Comparison of ENCODE assay signal across 26 cellular contexts in the genomic region with DNA sequence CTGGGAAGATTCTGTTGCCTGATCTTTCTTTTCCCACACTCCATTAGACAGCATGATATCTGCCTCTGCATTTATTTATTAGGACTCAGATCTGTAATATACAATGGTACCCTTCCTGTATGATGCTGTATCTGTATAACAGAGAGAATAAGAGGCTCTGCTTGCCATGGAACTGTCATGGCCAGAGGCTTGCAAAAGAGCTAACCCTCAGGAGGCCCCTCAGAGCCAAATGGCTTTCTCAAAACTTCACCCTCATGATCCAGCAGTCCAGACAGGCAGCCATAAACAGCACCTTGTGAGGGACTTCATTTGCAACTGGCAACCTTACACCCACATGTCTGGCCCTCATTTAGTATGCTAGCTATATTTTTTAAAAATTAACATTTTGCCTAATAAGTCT. TPM values are rescaled to one million over a fixed set of nuclear protein-coding genes. Genes with fewer than 3 reads are reported as not detected.
"Had no signal": no experiment of that assay in that cellular context is flagged by ENCODE, and none has a peak within 500 bp of the region (broad histone marks: within the 10 kb centered on the region; RNA-seq: fewer than 3 reads in every experiment).

No MANE protein-coding gene starts in this region.

- H3K27me3 ChIP-seq: ascending aorta, cardiac muscle cell, ovary had no signal

- H3K36me3 Mint-ChIP-seq: activated naive CD4-positive, alpha-beta T cell treated with anti-CD3 and anti-CD28 coated beads, Interleukin-2, amount 50 U/mL, for 72 hours; brain; natural killer cell treated with Interleukin-12 subunit alpha and Interleukin-12 subunit beta and Interleukin-15 and Interleukin-18, amount 100 ng/mL, for 72 hours; T-cell had no signal

- H3K4me1 ChIP-seq: adrenal gland, ascending aorta, left lung, spleen, transverse colon had no signal

- DNase-seq: activated CD4-positive, alpha-beta T cell treated with anti-CD3 and anti-CD28 coated beads for 36 hours; activated CD4-positive, CD25-positive, alpha-beta regulatory T cell; activated naive CD4-positive, alpha-beta T cell; activated T-cell treated with anti-CD3 and anti-CD28 coated beads for 4 hours; activated T-cell treated with anti-CD3 and anti-CD28 coated beads, Interleukin-2, amount 50 U/mL, for 72 hours; adrenal gland; cortex of kidney; effector memory CD8-positive, alpha-beta T cell; erythroblast; kidney glomerular epithelial cell; left lung; mucosa of descending colon; ovary; spleen; stimulated activated naive CD4-positive, alpha-beta T cell; T-cell; transverse colon had no signal

- H3K27ac Mint-ChIP-seq: activated CD4-positive, alpha-beta T cell treated with anti-CD3 and anti-CD28 coated beads for 36 hours; activated naive CD4-positive, alpha-beta T cell treated with anti-CD3 and anti-CD28 coated beads, Interleukin-2, amount 50 U/mL, for 72 hours; activated T-cell treated with anti-CD3 and anti-CD28 coated beads, Interleukin-2, amount 50 U/mL, for 72 hours; effector memory CD8-positive, alpha-beta T cell; natural killer cell treated with Interleukin-12 subunit alpha and Interleukin-12 subunit beta and Interleukin-15 and Interleukin-18, amount 100 ng/mL, for 72 hours; T-cell had no signal

- H3K4me3 Mint-ChIP-seq: activated CD4-positive, alpha-beta T cell treated with anti-CD3 and anti-CD28 coated beads for 36 hours; activated T-cell treated with anti-CD3 and anti-CD28 coated beads, Interleukin-2, amount 50 U/mL, for 72 hours; effector memory CD8-positive, alpha-beta T cell; natural killer cell treated with Interleukin-12 subunit alpha and Interleukin-12 subunit beta and Interleukin-15 and Interleukin-18, amount 100 ng/mL, for 72 hours; T-cell had no signal

- H3K9me3 Mint-ChIP-seq: activated naive CD4-positive, alpha-beta T cell treated with anti-CD3 and anti-CD28 coated beads, Interleukin-2, amount 50 U/mL, for 72 hours; activated T-cell treated with anti-CD3 and anti-CD28 coated beads, Interleukin-2, amount 50 U/mL, for 72 hours; brain; effector memory CD8-positive, alpha-beta T cell; natural killer cell treated with Interleukin-12 subunit alpha and Interleukin-12 subunit beta and Interleukin-15 and Interleukin-18, amount 100 ng/mL, for 72 hours; T-cell had no signal

- H3K27ac ChIP-seq: adrenal gland, ascending aorta, cardiac muscle cell, left lung, neutrophil, ovary, psoas muscle, spleen, transverse colon had no signal

- H3K9me3 ChIP-seq: adrenal gland, ascending aorta, heart left ventricle, left lung, mucosa of descending colon, neutrophil, ovary, psoas muscle, spleen, transverse colon had no signal

- H3K4me3 ChIP-seq: adrenal gland, ascending aorta, cardiac muscle cell, heart left ventricle, left lung, mucosa of descending colon, ovary, psoas muscle, spleen, transverse colon had no signal

- ATAC-seq: activated CD4-positive, alpha-beta T cell treated with anti-CD3 and anti-CD28 coated beads for 36 hours; activated naive CD4-positive, alpha-beta T cell treated with anti-CD3 and anti-CD28 coated beads, Interleukin-2, amount 50 U/mL, for 72 hours; activated T-cell treated with anti-CD3 and anti-CD28 coated beads, Interleukin-2, amount 50 U/mL, for 72 hours; effector memory CD8-positive, alpha-beta T cell; left lung; mucosa of descending colon; natural killer cell treated with Interleukin-12 subunit alpha and Interleukin-12 subunit beta and Interleukin-15 and Interleukin-18, amount 100 ng/mL, for 72 hours; T-cell had no signal

- H3K4me1 Mint-ChIP-seq: T-cell had no signal

- H3K36me3 ChIP-seq: adrenal gland, ascending aorta, cardiac muscle cell, heart left ventricle, left lung, neutrophil, ovary, spleen, transverse colon had no signal

RNA-seq across cellular contexts. Expression of a gene that starts 57.6 kb away (rescaled TPM):
- total RNA-seq: fibroblast of villous mesenchyme had no signal
